In the genomic region with DNA sequence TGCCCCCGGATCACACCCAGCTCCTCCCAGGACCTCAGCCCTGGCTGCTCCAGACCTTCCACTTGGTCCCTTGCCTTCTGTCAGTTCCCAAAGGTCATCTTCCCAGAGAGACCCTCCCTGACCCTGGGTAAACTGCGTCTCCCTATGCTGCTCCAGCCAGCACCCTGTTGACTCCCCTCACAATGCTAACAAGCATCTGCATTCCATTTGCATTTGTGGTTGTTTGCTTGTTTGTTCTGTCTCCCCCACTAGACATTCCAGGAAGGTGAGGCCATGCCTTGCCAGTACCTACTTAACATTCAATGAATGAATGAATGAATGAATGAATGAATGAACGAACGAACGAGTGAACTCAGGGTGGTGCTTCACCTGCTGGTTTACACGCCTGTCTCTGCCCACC, we compare ENCODE assay signal across 19 cellular contexts.
DNase-seq lines count a peak whose midpoint lies in the region; ATAC-seq, FAIRE-seq and TF ChIP-seq lines count a peak whose summit lies in the region.
"Had no signal": no experiment of that assay in that cellular context is flagged by ENCODE, and none has a peak within 500 bp of the region (broad histone marks: within the 10 kb centered on the region; RNA-seq: fewer than 3 reads in every experiment).

No MANE protein-coding gene starts in this region.

- TF ChIP-seq EP300 in A549 (IDR thresholded peaks at IDR 0.05), result no peak; a peak in 1 of 5 replicates

- H3K23ac ChIP-seq in neuronal stem cell (ENCODE audit: low read depth, low read length, poor library complexity), result no peak overlapping the region

- BruUV-seq in Panc1 (replicated peaks; lab: Mats Ljungman, UMichigan), result no TSS peak

- H3K4me2 ChIP-seq in A549 (peak overlapping the region; percentile 39; the same call in 2 of the 3 replicates), neuronal stem cell (ENCODE audit: insufficient read depth, low read length, poor library complexity, severe bottlenecking) (no peak overlapping the region)

- H2BK15ac ChIP-seq in neuronal stem cell (ENCODE audit: low read length), result no peak overlapping the region

- H2AFZ ChIP-seq in neuronal stem cell (ENCODE audit: low read length), result no peak overlapping the region

- FAIRE-seq in A549 (lab: Jason Lieb, UNC), result peak; percentile 72
- FAIRE-seq: G401.6, GM19239 had no signal

- peak overlapping the region; percentile 87 for H3K27ac Mint-ChIP-seq in endodermal cell
- no peak overlapping the region for H3K27ac Mint-ChIP-seq in activated naive CD4-positive, alpha-beta T cell treated with anti-CD3 and anti-CD28 coated beads for 36 hours
- H3K27ac Mint-ChIP-seq: B cell, HFFc6 had no signal

- H3K79me1 ChIP-seq in neuronal stem cell (ENCODE audit: low read depth, low read length), result no peaks in the 10 kb centered on the region

- H4K91ac ChIP-seq in neuronal stem cell (ENCODE audit: low read depth, low read length, poor library complexity), result no peak overlapping the region

- DNase-seq in A549 (ENCODE audit: low read depth in 1 of 2, low spot score in 1 of 2) (peak; percentile 25 to 67), Panc1 (ENCODE audit: low read depth, low spot score) (no peak), endodermal cell (peak; percentile 77), neuronal stem cell (ENCODE audit: low spot score) (no peak)
- DNase-seq in activated naive CD4-positive, alpha-beta T cell treated with anti-CD3 and anti-CD28 coated beads for 36 hours, result no peak
- no peak for DNase-seq in activated T-cell treated with anti-CD3 and anti-CD28 coated beads, Interleukin-2, amount 50 U/mL, for 48 hours
- DNase-seq: 8988T, Caco-2, HFFc6, NCI-H1417, NCI-H187, NCI-H226, NCI-H524 treated with DMSO at 0.1 percent for 48 hours had no signal

- peaks cover 27% of the 10 kb centered on the region for H3K27me3 Mint-ChIP-seq in endodermal cell (ENCODE audit: insufficient read depth)
- H3K27me3 Mint-ChIP-seq in activated naive CD4-positive, alpha-beta T cell treated with anti-CD3 and anti-CD28 coated beads for 36 hours (ENCODE audit: low read depth), result peaks cover 22% of the 10 kb centered on the region

- H3K18ac ChIP-seq in neuronal stem cell (ENCODE audit: low read length), result peak overlapping the region; percentile 39

- peaks cover 33% of the 10 kb centered on the region for H3K4me1 Mint-ChIP-seq in endodermal cell
- no peaks in the 10 kb centered on the region for H3K4me1 Mint-ChIP-seq in activated naive CD4-positive, alpha-beta T cell treated with anti-CD3 and anti-CD28 coated beads for 36 hours (ENCODE audit: low read depth)
- H3K4me1 Mint-ChIP-seq: B cell had no signal

- ATAC-seq in A549 (peak in 1 of 2 experiments; percentile 66; a peak in 3 of 6 replicates), Panc1 (peak; percentile 71; the same call in 1 of the 2 replicates), GM19397 (IDR thresholded peaks at IDR 0.05; ENCODE audit: unreplicated experiment) (no peak), HG02610 (IDR thresholded peaks at IDR 0.05; ENCODE audit: unreplicated experiment) (no peak)

- H2AK5ac ChIP-seq in neuronal stem cell (ENCODE audit: low read depth, low read length), result peak overlapping the region; percentile 53

- H3K9ac ChIP-seq in endodermal cell (ENCODE audit: extremely low read depth, low read length, poor library complexity, severe bottlenecking), result no peak overlapping the region
- H3K9ac ChIP-seq in neuronal stem cell (ENCODE audit: low read depth, low read length, poor library complexity), result no peak overlapping the region

- H3K4ac ChIP-seq in neuronal stem cell (ENCODE audit: low read length), result no peak overlapping the region

- WGBS in A549 (ENCODE audit: missing lambda C conversion rate), result 11% methylated on average over 6 of the region's 6 CpGs
- 88 to 100% methylated on average over 3 to 6 of the region's 6 CpGs for WGBS in endodermal cell (ENCODE audit: insufficient coverage in 1 of 2, insufficient read length in 1 of 2), 2 experiments
- WGBS in neuronal stem cell (ENCODE audit: extremely low coverage in 2 of 2, insufficient read length in 2 of 2, insufficient replicate concordance in 1 of 2), 2 donors, result no CpG with 5 or more reads among the region's 6 CpGs

- H3K4me3 ChIP-seq in A549 (no peak overlapping the region), Panc1 (ENCODE audit: low read depth in 2 of 2, low read length in 2 of 2) (no peak overlapping the region), endodermal cell (ENCODE audit: low read length) (no peak overlapping the region), neuronal stem cell (ENCODE audit: low read length in 2 of 2) (no peak overlapping the region)
- H3K4me3 ChIP-seq: SJSA1 had no signal

- POLR2A ChIA-PET in A549 (lab: Yijun Ruan, JAX), result no interaction called here
- POLR2A ChIA-PET in Panc1 (lab: Charles Lee), result no interaction called here

- peak overlapping the region; percentile 49 for H2BK5ac ChIP-seq in neuronal stem cell (ENCODE audit: low read length)

- CTCF ChIA-PET in A549 (lab: Yijun Ruan, JAX) (interaction anchor here (1.0 kb wide), 1 partner anchor 8 kb away, joined by 3 read pairs; no protein-coding TSS in a partner anchor), Panc1 (lab: Charles Lee) (no interaction called here)
- CTCF ChIA-PET in activated naive CD4-positive, alpha-beta T cell treated with anti-CD3 and anti-CD28 coated beads for 36 hours (lab: Charles Lee), result no interaction called here

- no peak for TF ChIP-seq POLR2A in A549 (IDR thresholded peaks at IDR 0.05; ENCODE audit: low read length)

- H3K4me3 Mint-ChIP-seq in endodermal cell, result peak overlapping the region; percentile 5
- H3K4me3 Mint-ChIP-seq in activated naive CD4-positive, alpha-beta T cell treated with anti-CD3 and anti-CD28 coated beads for 36 hours, result no peak overlapping the region
- H3K4me3 Mint-ChIP-seq: B cell, HFFc6 had no signal

- H4K8ac ChIP-seq in neuronal stem cell (ENCODE audit: low read depth, low read length), result no peak overlapping the region

- intact Hi-C loops in Panc1 (cut with micrococcal nuclease; ENCODE audit: unreplicated experiment), result no loop called here
- intact Hi-C loops in activated naive CD4-positive, alpha-beta T cell treated with anti-CD3 and anti-CD28 coated beads for 36 hours (cut with micrococcal nuclease), result no loop called here

- H3K36me3 ChIP-seq in Panc1 (ENCODE audit: control insufficient read depth, insufficient read depth, low read length) (no peaks in the 10 kb centered on the region), endodermal cell (ENCODE audit: control insufficient read depth, insufficient read depth, low read length) (no peaks in the 10 kb centered on the region), neuronal stem cell (replicated peaks in 1 of 2; ENCODE audit: control insufficient read depth in 2 of 2, insufficient read depth in 2 of 2, low read length in 2 of 2) (peaks cover 0 to 2% of the 10 kb centered on the region in 2 donors)
- H3K36me3 ChIP-seq: SJSA1 had no signal

- TF ChIP-seq CTCF in A549 (IDR thresholded peaks at IDR 0.05), result no peak
- no peak for TF ChIP-seq CTCF in Panc1 (IDR thresholded peaks at IDR 0.05)
- TF ChIP-seq CTCF in endodermal cell (conservative IDR thresholded peaks at IDR 0.05), result no peak

- H3K36me3 Mint-ChIP-seq in endodermal cell (ENCODE audit: low read depth), result no peaks in the 10 kb centered on the region
- no peaks in the 10 kb centered on the region for H3K36me3 Mint-ChIP-seq in activated naive CD4-positive, alpha-beta T cell treated with anti-CD3 and anti-CD28 coated beads for 36 hours (ENCODE audit: low read depth)

- peaks cover 34% of the 10 kb centered on the region for H3K4me1 ChIP-seq in A549
- no peaks in the 10 kb centered on the region for H3K4me1 ChIP-seq in Panc1 (ENCODE audit: control insufficient read depth, insufficient read depth, low read length)
- peaks cover 9% of the 10 kb centered on the region for H3K4me1 ChIP-seq in endodermal cell (ENCODE audit: control insufficient read depth, insufficient read depth, low read length)
- peaks cover 0 to 17% of the 10 kb centered on the region in 2 donors for H3K4me1 ChIP-seq in neuronal stem cell (ENCODE audit: control insufficient read depth in 2 of 2, insufficient read depth in 1 of 2, low read depth in 1 of 2, low read length in 2 of 2)
- H3K4me1 ChIP-seq: Caco-2 had no signal

- in situ Hi-C loops in Panc1 (cut with HindIII; ENCODE audit: low pct_unique_long_range_greater_than_20kb, low sequenced_read_pairs), result no loop called here

- no peak overlapping the region for H3K27ac ChIP-seq in A549
- H3K27ac ChIP-seq in Panc1 (ENCODE audit: low read length), result no peak overlapping the region
- H3K27ac ChIP-seq in endodermal cell (ENCODE audit: low read depth, low read length), result no peak overlapping the region
- no peak overlapping the region for H3K27ac ChIP-seq in neuronal stem cell (replicated peaks; ENCODE audit: low read length)
- H3K27ac ChIP-seq: SJSA1 had no signal

- no peaks in the 10 kb centered on the region for H3K27me3 ChIP-seq in Panc1 (ENCODE audit: control insufficient read depth, insufficient read depth, low read length)
- peaks cover 6% of the 10 kb centered on the region for H3K27me3 ChIP-seq in endodermal cell (ENCODE audit: control insufficient read depth, insufficient read depth, low read length, poor library complexity, severe bottlenecking)
- H3K27me3 ChIP-seq in neuronal stem cell (ENCODE audit: control insufficient read depth in 3 of 3, insufficient read depth in 3 of 3, low read depth in 1 of 3, low read length in 3 of 3), result peaks cover 0 to 2% (median 0%) of the 10 kb centered on the region in 3 experiments

- peak overlapping the region; percentile 22 for H2BK120ac ChIP-seq in neuronal stem cell (ENCODE audit: low read depth, low read length)

- no peak for TF ChIP-seq RAD21 in A549 (conservative IDR thresholded peaks at IDR 0.05 in 1 of 2, IDR thresholded peaks at IDR 0.05 in 1 of 2)

- H3K14ac ChIP-seq in neuronal stem cell (ENCODE audit: low read length), result no peak overlapping the region

- H3K9me3 ChIP-seq in A549, result no peaks in the 10 kb centered on the region
- no peaks in the 10 kb centered on the region for H3K9me3 ChIP-seq in Panc1 (ENCODE audit: control insufficient read depth, insufficient read depth, low read depth, low read length)
- no peaks in the 10 kb centered on the region for H3K9me3 ChIP-seq in endodermal cell (ENCODE audit: control insufficient read depth, low read length)
- no peaks in the 10 kb centered on the region for H3K9me3 ChIP-seq in neuronal stem cell (replicated peaks in 1 of 2; ENCODE audit: control insufficient read depth in 2 of 2, insufficient read depth in 1 of 2, low read depth in 1 of 2, low read length in 2 of 2)
- H3K9me3 ChIP-seq: Caco-2, SJSA1 had no signal

- H3K9me3 Mint-ChIP-seq in endodermal cell, result no peaks in the 10 kb centered on the region
- no peaks in the 10 kb centered on the region for H3K9me3 Mint-ChIP-seq in activated naive CD4-positive, alpha-beta T cell treated with anti-CD3 and anti-CD28 coated beads for 36 hours
- H3K9me3 Mint-ChIP-seq: HFFc6 had no signal

- H2BK12ac ChIP-seq in neuronal stem cell (ENCODE audit: low read length), result no peak overlapping the region

TF ChIP-seq in A549, 52 proteins besides CTCF, POLR2A, EP300 and RAD21 (continues in another document):
- TF ChIP-seq CBX8 (IDR thresholded peaks at IDR 0.05) (no peak), GATA3 (IDR thresholded peaks at IDR 0.05; ENCODE audit: borderline replicate concordance) (peak; percentile 76; the same call in 1 of the 2 replicates), CEBPB (IDR thresholded peaks at IDR 0.05) (no peak)
- TF ChIP-seq, protein P1, sequence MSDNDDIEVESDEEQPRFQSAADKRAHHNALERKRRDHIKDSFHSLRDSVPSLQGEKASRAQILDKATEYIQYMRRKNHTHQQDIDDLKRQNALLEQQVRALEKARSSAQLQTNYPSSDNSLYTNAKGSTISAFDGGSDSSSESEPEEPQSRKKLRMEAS (IDR thresholded peaks at IDR 0.05), result peak; percentile 64

Comparison
In these comparisons a context has a peak if more than half of its experiments do, and no peak if none do; other contexts are left out.
1. DNase-seq: peak in A549 (2 of 2) and endodermal cell (single experiment); none in Panc1 (single experiment), neuronal stem cell (single experiment), activated naive CD4-positive, alpha-beta T cell treated with anti-CD3 and anti-CD28 coated beads for 36 hours (single experiment) and activated T-cell treated with anti-CD3 and anti-CD28 coated beads, Interleukin-2, amount 50 U/mL, for 48 hours (0 of 2).